Comparison of ENCODE assay signal across 16 cellular contexts in genomic region chr6:104173680-104174079, GRCh38.
DNase-seq lines count a peak whose midpoint lies in the region; ATAC-seq, FAIRE-seq and TF ChIP-seq lines count a peak whose summit lies in the region.
"Had no signal": no experiment of that assay in that cellular context is flagged by ENCODE, and none has a peak within 500 bp of the region (broad histone marks: within the 10 kb centered on the region; RNA-seq: fewer than 3 reads in every experiment).

No MANE protein-coding gene starts in this region.

- no peaks in the 10 kb centered on the region for H3K9me3 Mint-ChIP-seq in GM23338

- H3K56ac ChIP-seq in H1 (replicated peaks; ENCODE audit: insufficient read length, low read depth, low read length) = no peak overlapping the region
- no peak overlapping the region for H3K56ac ChIP-seq in mesendoderm (ENCODE audit: low read length)

- RAD21 ChIA-PET in HCT116 (lab: Charles Lee; ENCODE audit: low non-redundant PET in 1 of 2, low total read pairs in 2 of 2, uncharacterized antibody in 2 of 2, unreplicated experiment in 2 of 2) = no interaction called here

- no peaks in the 10 kb centered on the region for H3K36me3 Mint-ChIP-seq in GM23338 (ENCODE audit: low read depth)
- H3K36me3 Mint-ChIP-seq: CD4-positive, alpha-beta memory T cell had no signal

- H3K23me2 ChIP-seq in H1 (ENCODE audit: low read depth, low read length) = no peaks in the 10 kb centered on the region

- H3K27me3 ChIP-seq in HCT116 (ENCODE audit: insufficient read depth, low read length) = no peaks in the 10 kb centered on the region
- H3K27me3 ChIP-seq in H1 (replicated peaks in 1 of 4; ENCODE audit: control insufficient read depth in 3 of 4, extremely low read depth in 1 of 4, insufficient read depth in 3 of 4, low read length in 3 of 4) = no peaks in the 10 kb centered on the region
- no peaks in the 10 kb centered on the region for H3K27me3 ChIP-seq in mesendoderm (ENCODE audit: insufficient read depth, low read length, poor library complexity)
- H3K27me3 ChIP-seq in GM23338 (ENCODE audit: insufficient read depth) = no peaks in the 10 kb centered on the region

- H3K4me3 Mint-ChIP-seq in GM23338 = no peak overlapping the region
- H3K4me3 Mint-ChIP-seq: CD4-positive, alpha-beta memory T cell had no signal

- H2AFZ ChIP-seq in HCT116 (ENCODE audit: low read depth, low read length, poor library complexity, severe bottlenecking) (no peak overlapping the region), H1 (ENCODE audit: low read length) (0 out of 2 replicates have a peak overlapping the region, but pooled peaks have one; percentile 47), GM23338 (no peak overlapping the region)

- H2BK12ac ChIP-seq in H1 (ENCODE audit: low read depth, low read length) = no peak overlapping the region

- H3K79me2 ChIP-seq in HCT116 (ENCODE audit: insufficient read depth, low read length) = no peaks in the 10 kb centered on the region
- no peaks in the 10 kb centered on the region for H3K79me2 ChIP-seq in H1 (ENCODE audit: control insufficient read depth in 1 of 2, insufficient read depth in 2 of 2, low read length in 2 of 2)
- H3K79me2 ChIP-seq in mesendoderm (ENCODE audit: control insufficient read depth, insufficient read depth, low read length) = no peaks in the 10 kb centered on the region
- no peaks in the 10 kb centered on the region for H3K79me2 ChIP-seq in GM23338 (replicated peaks; ENCODE audit: insufficient read depth)

- intact Hi-C loops in HCT116 (cut with micrococcal nuclease) = no loop called here

- TF ChIP-seq POLR2A in HCT116 (IDR thresholded peaks at IDR 0.05; ENCODE audit: borderline replicate concordance, extremely low read depth, insufficient read depth, insufficient read length) (no peak), H1 (IDR thresholded peaks at IDR 0.05; ENCODE audit: control extremely low read depth in 1 of 2, low read depth in 2 of 2, low read length in 2 of 2) (no peak)

- ATAC-seq in HCT116 = no peak
- no peak for ATAC-seq in GM23338

- no peak for TF ChIP-seq CTCF in HCT116 (IDR thresholded peaks at IDR 0.05 in 2 of 3, conservative IDR thresholded peaks at IDR 0.05 in 1 of 3; ENCODE audit: borderline replicate concordance in 1 of 3, insufficient read depth in 1 of 3, low read depth in 2 of 3, low read length in 2 of 3)
- TF ChIP-seq CTCF in H1 (IDR thresholded peaks at IDR 0.05; ENCODE audit: control extremely low read depth in 1 of 3, insufficient read depth in 1 of 3, low read depth in 1 of 3, low read length in 3 of 3) = no peak
- no peak for TF ChIP-seq CTCF in GM23338 (conservative IDR thresholded peaks at IDR 0.05; ENCODE audit: low read depth in 2 of 2)

- no peak overlapping the region for H3K9ac ChIP-seq in HCT116 (ENCODE audit: low read length)
- no peak overlapping the region for H3K9ac ChIP-seq in H1 (replicated peaks in 1 of 4; ENCODE audit: extremely low read depth in 1 of 4, low read depth in 3 of 4, low read length in 3 of 4)
- no peak overlapping the region for H3K9ac ChIP-seq in mesendoderm (ENCODE audit: low read length)

- H4K8ac ChIP-seq in H1 (ENCODE audit: extremely low read depth, insufficient read depth, low read length) (no peak overlapping the region), mesendoderm (ENCODE audit: low read depth, low read length) (no peak overlapping the region)

- 64% methylated on average over 1 of the region's 1 CpG; no CpG with 5 or more reads in 1 of the 2 experiments for WGBS in H1 (ENCODE audit: extremely low coverage in 1 of 2, insufficient coverage in 1 of 2, insufficient read length in 1 of 2, insufficient replicate concordance in 2 of 2, low coverage in 1 of 2, low lambda C conversion rate in 2 of 2, missing lambda C conversion rate in 1 of 2), 2 experiments
- WGBS in mesendoderm (ENCODE audit: extremely low coverage, insufficient coverage, low lambda C conversion rate) = no CpG with 5 or more reads among the region's 1 CpG

- no TSS peak for BruUV-seq in HCT116 (replicated peaks; lab: Mats Ljungman, UMichigan)

- no peak overlapping the region for H4K5ac ChIP-seq in H1 (ENCODE audit: insufficient read length, low read depth, low read length)
- H4K5ac ChIP-seq in mesendoderm (ENCODE audit: low read length) = no peak overlapping the region

- H3F3A ChIP-seq in GM23338 (replicated peaks; ENCODE audit: low read depth) = no peaks in the 10 kb centered on the region

- CTCF ChIA-PET in HCT116 (lab: Charles Lee) (no interaction called here), H1 (lab: Charles Lee; ENCODE audit: partially characterized antibody) (no interaction called here)

- H2BK15ac ChIP-seq in H1 (ENCODE audit: low read length) (no peak overlapping the region), mesendoderm (replicated peaks; ENCODE audit: low read depth) (no peak overlapping the region)

- H2BK5ac ChIP-seq in H1 (ENCODE audit: low read depth, low read length) = no peak overlapping the region
- H2BK5ac ChIP-seq in mesendoderm (ENCODE audit: low read length) = no peak overlapping the region

- no peak overlapping the region for H2BK20ac ChIP-seq in H1 (ENCODE audit: low read length)

- H3K27ac Mint-ChIP-seq in GM23338 = no peak overlapping the region
- H3K27ac Mint-ChIP-seq: CD4-positive, alpha-beta memory T cell had no signal

- POLR2A ChIA-PET in HCT116 (lab: Charles Lee) (no interaction called here), H1 (lab: Charles Lee; ENCODE audit: partially characterized antibody) (no interaction called here)

- H3K4me1 ChIP-seq in HCT116 (ENCODE audit: control insufficient read depth in 1 of 2, insufficient read depth in 2 of 2, low read length in 2 of 2) (no peaks in the 10 kb centered on the region), H1 (replicated peaks in 1 of 4; ENCODE audit: control insufficient read depth in 3 of 4, insufficient read depth in 4 of 4, low read length in 3 of 4) (no peaks in the 10 kb centered on the region), mesendoderm (ENCODE audit: control insufficient read depth, low read depth, low read length) (no peaks in the 10 kb centered on the region), GM23338 (ENCODE audit: insufficient read depth) (peaks cover 8% of the 10 kb centered on the region)
- H3K4me1 ChIP-seq: HAP-1 had no signal

- FAIRE-seq in H1 (lab: Jason Lieb, UNC) = no peak
- FAIRE-seq: GM12891, GM18507 had no signal

- H4K20me1 ChIP-seq in HCT116 (ENCODE audit: insufficient read depth) (no peaks in the 10 kb centered on the region), H1 (replicated peaks in 1 of 2; ENCODE audit: control insufficient read depth in 1 of 2, insufficient read depth in 2 of 2, low read length in 2 of 2) (no peaks in the 10 kb centered on the region), GM23338 (replicated peaks; ENCODE audit: insufficient read depth) (no peaks in the 10 kb centered on the region)

- H3K4me1 Mint-ChIP-seq in GM23338 = peaks cover 6% of the 10 kb centered on the region; the same call in 2 of the 3 replicates
- H3K4me1 Mint-ChIP-seq: CD4-positive, alpha-beta memory T cell had no signal

- H3K4ac ChIP-seq in H1 (replicated peaks; ENCODE audit: insufficient read length, low read depth, low read length) (no peak overlapping the region), mesendoderm (ENCODE audit: low read depth, low read length) (no peak overlapping the region)

- H2BK120ac ChIP-seq in H1 (replicated peaks; ENCODE audit: low read depth, low read length) = no peak overlapping the region
- H2BK120ac ChIP-seq in mesendoderm (ENCODE audit: low read depth, low read length) = no peak overlapping the region

- H3K4me2 ChIP-seq in HCT116 (ENCODE audit: low read length) (no peak overlapping the region), H1 (ENCODE audit: insufficient read depth in 1 of 2, low read depth in 2 of 2, low read length in 2 of 2) (no peak overlapping the region), mesendoderm (ENCODE audit: low read length) (no peak overlapping the region), GM23338 (no peak overlapping the region)

- TF ChIP-seq RAD21 in HCT116 (IDR thresholded peaks at IDR 0.05; ENCODE audit: low read depth) (no peak), H1 (IDR thresholded peaks at IDR 0.05 in 1 of 2, conservative IDR thresholded peaks at IDR 0.05 in 1 of 2; ENCODE audit: low read depth in 2 of 2, low read length in 2 of 2) (no peak)

- H4K91ac ChIP-seq in H1 (replicated peaks; ENCODE audit: insufficient read length, low read length) = no peak overlapping the region

- H3K27ac ChIP-seq in HCT116 (ENCODE audit: low read depth, low read length) = no peak overlapping the region
- H3K27ac ChIP-seq in H1 (ENCODE audit: low read depth, low read length) = no peak overlapping the region
- no peak overlapping the region for H3K27ac ChIP-seq in mesendoderm (ENCODE audit: low read depth, low read length)
- H3K27ac ChIP-seq in GM23338 (ENCODE audit: low read depth) = no peak overlapping the region

- H3K23ac ChIP-seq in H1 (ENCODE audit: insufficient read length) (no peak overlapping the region), mesendoderm (ENCODE audit: low read length) (no peak overlapping the region)

- H3K14ac ChIP-seq in H1 (ENCODE audit: insufficient read length) = no peak overlapping the region

- DNase-seq in HCT116 (ENCODE audit: low read depth, low spot score) (no peak), LoVo (ENCODE audit: low spot score) (peak; percentile 9), H1 (ENCODE audit: low read depth in 1 of 2, low spot score in 2 of 2) (no peak), mesendoderm (peak; percentile 2), NCI-H2081 treated with DMSO at 0.1 percent for 48 hours (lab: John Stamatoyannopoulos, UW) (no peak), GM23338 (ENCODE audit: low spot score) (no peak)
- DNase-seq: C1 segment of cervical spinal cord; Calu3; CD4-positive, alpha-beta memory T cell; COR-L47; DMS53; DMS79 treated with DMSO at 0.1 percent for 48 hours; GF-D8 had no signal

- H3K36me3 ChIP-seq in HCT116 (ENCODE audit: control insufficient read depth in 1 of 2, insufficient read depth in 2 of 2, low read length in 2 of 2) = no peaks in the 10 kb centered on the region
- H3K36me3 ChIP-seq in H1 (ENCODE audit: control insufficient read depth in 2 of 4, insufficient read depth in 4 of 4, low read length in 3 of 4) = no peaks in the 10 kb centered on the region
- H3K36me3 ChIP-seq in mesendoderm (ENCODE audit: control insufficient read depth, insufficient read depth, low read length) = no peaks in the 10 kb centered on the region
- H3K36me3 ChIP-seq in GM23338 (ENCODE audit: insufficient read depth) = no peaks in the 10 kb centered on the region
- H3K36me3 ChIP-seq: HAP-1 had no signal

- no peaks in the 10 kb centered on the region for H3K9me3 ChIP-seq in HCT116 (ENCODE audit: control insufficient read depth in 1 of 2, insufficient read depth in 1 of 2, low read depth in 1 of 2, low read length in 2 of 2)
- H3K9me3 ChIP-seq in H1 (ENCODE audit: insufficient read depth in 2 of 2, low read depth in 1 of 2, low read length in 1 of 2) = no peaks in the 10 kb centered on the region
- H3K9me3 ChIP-seq: HAP-1 had no signal

- H3K79me1 ChIP-seq in H1 (ENCODE audit: low read depth, low read length) (no peaks in the 10 kb centered on the region), mesendoderm (ENCODE audit: low read length) (no peaks in the 10 kb centered on the region)

- H3K18ac ChIP-seq in H1 (ENCODE audit: extremely low read depth, low read length) (no peak overlapping the region), mesendoderm (ENCODE audit: low read length) (no peak overlapping the region)

- H3K27me3 Mint-ChIP-seq in GM23338 (ENCODE audit: insufficient read depth, low read depth, poor library complexity) = no peaks in the 10 kb centered on the region
- H3K27me3 Mint-ChIP-seq: CD4-positive, alpha-beta memory T cell had no signal

- no peak overlapping the region for H3K4me3 ChIP-seq in HCT116 (replicated peaks in 1 of 2; ENCODE audit: low read depth in 1 of 2, low read length in 2 of 2)
- no peak overlapping the region for H3K4me3 ChIP-seq in H1 (ENCODE audit: extremely low read depth in 1 of 4, insufficient read depth in 2 of 4, low read depth in 3 of 4, low read length in 4 of 4)
- H3K4me3 ChIP-seq in mesendoderm (ENCODE audit: low read length) = no peak overlapping the region
- no peak overlapping the region for H3K4me3 ChIP-seq in GM23338
- H3K4me3 ChIP-seq: HAP-1 had no signal

- TF ChIP-seq EP300 in H1 (IDR thresholded peaks at IDR 0.05; ENCODE audit: borderline replicate concordance in 1 of 2, low read depth in 2 of 2, low read length in 2 of 2) = no peak

- H2AK5ac ChIP-seq in H1 (ENCODE audit: low read depth, low read length) = no peak overlapping the region
- no peak overlapping the region for H2AK5ac ChIP-seq in mesendoderm (ENCODE audit: low read length)

- H3K9me2 ChIP-seq in HCT116 (ENCODE audit: insufficient read depth) (no peaks in the 10 kb centered on the region), GM23338 (ENCODE audit: insufficient read depth) (no peaks in the 10 kb centered on the region)

Comparison
In these comparisons a context has a peak if more than half of its experiments do, and no peak if none do; other contexts are left out.
1. DNase-seq: peak in LoVo (single experiment) and mesendoderm (single experiment); none in HCT116 (single experiment), H1 (0 of 2), NCI-H2081 treated with DMSO at 0.1 percent for 48 hours (single experiment) and GM23338 (single experiment).
2. Of the 16 proteins assayed by ChIP-seq in both H1 and HCT116: peak only in H1: none; only in HCT116: CEBPB; in both: none; in neither: 15.